ENCODE assay signal across 21 cellular contexts in the genomic region with DNA sequence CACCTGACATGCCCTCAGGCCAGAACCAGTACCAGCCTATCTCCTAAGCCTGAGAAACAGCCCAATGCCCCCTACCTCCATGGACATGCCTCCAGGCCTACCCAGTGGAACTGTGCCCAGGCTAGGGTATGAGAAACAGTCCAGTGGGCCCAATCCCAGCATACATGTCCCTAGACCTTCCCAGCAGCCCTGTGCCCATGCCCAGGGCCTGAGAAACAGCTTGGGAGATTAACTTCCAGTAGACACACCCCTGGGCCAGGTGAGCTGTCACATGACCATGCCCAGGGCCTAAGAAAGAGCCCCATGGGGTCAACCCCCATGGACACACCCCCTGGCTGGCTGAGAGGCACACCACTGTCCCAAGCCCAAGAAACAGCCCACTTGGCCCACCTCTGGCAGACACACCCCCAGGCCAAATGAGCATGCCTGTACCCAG.
DNase-seq lines count a peak whose midpoint lies in the region; ATAC-seq and TF ChIP-seq lines count a peak whose summit lies in the region.
"Had no signal": no experiment of that assay in that cellular context is flagged by ENCODE, and none has a peak within 500 bp of the region (broad histone marks: within the 10 kb centered on the region; RNA-seq: fewer than 3 reads in every experiment).

No MANE protein-coding gene starts in this region.

- H3K9me3 ChIP-seq in SK-N-SH = 0 out of 2 replicates have a peak, but pooled peaks cover 4% of the 10 kb centered on the region
- H3K9me3 ChIP-seq in upper lobe of right lung = peaks cover 20% of the 10 kb centered on the region

- H3K9me2 ChIP-seq in SK-N-SH = no peaks in the 10 kb centered on the region

- CTCF ChIA-PET in SK-N-SH (lab: Yijun Ruan, JAX) = interaction anchor here (1.1 kb wide), 1 partner anchor 748 kb away, joined by 3 read pairs; no protein-coding TSS in a partner anchor

- peak; percentile 41; the same call in 2 of the 3 replicates for ATAC-seq in SK-N-SH treated with all-trans-retinoic acid at 6 μM for 48 hours
- peak; percentile 39 for ATAC-seq in esophagus mucosa
- ATAC-seq in upper lobe of right lung = peak; percentile 40
- no peak for ATAC-seq in GM18502 (IDR thresholded peaks at IDR 0.05; ENCODE audit: poor library complexity, unreplicated experiment)
- ATAC-seq: GM12878, GM23338 had no signal

- peak overlapping the region in 1 of 2 experiments; percentile 10; a peak in 1 of 4 replicates for H3K4me3 ChIP-seq in SK-N-SH (ENCODE audit: low read depth in 2 of 2, low read length in 1 of 2)
- no peak overlapping the region for H3K4me3 ChIP-seq in upper lobe of right lung
- H3K4me3 ChIP-seq: GM12878, GM23338 had no signal

- H3K4me1 ChIP-seq in SK-N-SH (ENCODE audit: control insufficient read depth in 1 of 2, insufficient read depth in 2 of 2, low read depth in 1 of 2, low read length in 1 of 2) = peaks cover 0 to under 1% of the 10 kb centered on the region in 2 experiments; a peak in 1 of 4 replicates
- no peaks in the 10 kb centered on the region for H3K4me1 ChIP-seq in upper lobe of right lung
- H3K4me1 ChIP-seq: Caco-2 had no signal

- H3K27me3 Mint-ChIP-seq in activated T-helper 2 cell treated with anti-CD3 and anti-CD28 coated beads, Interferon-gamma antibody, Interleukin-2, Interleukin-4, amounts not matched to agents 10 μg/mL and 5 μg/mL and 100 μg/mL, durations not matched to agents 14 hours and 24 hours and 36 hours (ENCODE audit: low read depth) = no peaks in the 10 kb centered on the region
- H3K27me3 Mint-ChIP-seq: CD4-positive, alpha-beta T cell had no signal

- no peak overlapping the region for H3K4me2 ChIP-seq in SK-N-SH
- H3K4me2 ChIP-seq: GM23338 had no signal

- no peak overlapping the region for H2AFZ ChIP-seq in SK-N-SH (ENCODE audit: low read depth)
- H2AFZ ChIP-seq: GM23338 had no signal

- no peak overlapping the region for H3K27ac Mint-ChIP-seq in activated T-helper 2 cell treated with anti-CD3 and anti-CD28 coated beads, Interferon-gamma antibody, Interleukin-2, Interleukin-4, amounts not matched to agents 10 μg/mL and 5 μg/mL and 100 μg/mL, durations not matched to agents 14 hours and 24 hours and 36 hours
- H3K27ac Mint-ChIP-seq: CD4-positive, alpha-beta T cell; GM23338 had no signal

- H3K9ac ChIP-seq in SK-N-SH = no peak overlapping the region

- TF ChIP-seq RAD21 in SK-N-SH (IDR thresholded peaks at IDR 0.05; ENCODE audit: low read length) = no peak

- DNase-seq in SK-N-SH = no peak
- DNase-seq in islet precursor cell = peak; percentile 57
- DNase-seq in upper lobe of right lung = no peak
- DNase-seq in activated T-helper 2 cell treated with anti-CD3 and anti-CD28 coated beads, Interferon-gamma antibody, Interleukin-2, Interleukin-4, amounts not matched to agents 10 μg/mL and 5 μg/mL and 100 μg/mL, durations not matched to agents 14 hours and 24 hours and 36 hours (ENCODE audit: low spot score) = no peak
- DNase-seq in DMS 273 (lab: John Stamatoyannopoulos, UW; ENCODE audit: unreplicated experiment) = no peak
- DNase-seq: CD4-positive, alpha-beta T cell; EL; HCEC 1CT; KBM-7; NCI-H1105; NCI-H1694; NCI-H2081 treated with DMSO at 0.1 percent for 48 hours; NCI-H748 treated with DMSO at 0.1 percent for 48 hours; SHP77 treated with DMSO at 0.1 percent for 48 hours had no signal

- peaks cover 27% of the 10 kb centered on the region for H3K9me3 Mint-ChIP-seq in activated T-helper 2 cell treated with anti-CD3 and anti-CD28 coated beads, Interferon-gamma antibody, Interleukin-2, Interleukin-4, amounts not matched to agents 10 μg/mL and 5 μg/mL and 100 μg/mL, durations not matched to agents 14 hours and 24 hours and 36 hours

- H3K27me3 ChIP-seq in SK-N-SH (ENCODE audit: insufficient read depth) = no peaks in the 10 kb centered on the region
- no peaks in the 10 kb centered on the region for H3K27me3 ChIP-seq in upper lobe of right lung

- peaks cover 13% of the 10 kb centered on the region for H3K36me3 Mint-ChIP-seq in activated T-helper 2 cell treated with anti-CD3 and anti-CD28 coated beads, Interferon-gamma antibody, Interleukin-2, Interleukin-4, amounts not matched to agents 10 μg/mL and 5 μg/mL and 100 μg/mL, durations not matched to agents 14 hours and 24 hours and 36 hours (ENCODE audit: low read depth)

- H3K36me3 ChIP-seq in SK-N-SH (replicated peaks in 1 of 2; ENCODE audit: control insufficient read depth in 1 of 2, insufficient read depth in 2 of 2, low read length in 1 of 2) (peaks cover 46 to 57% of the 10 kb centered on the region in 2 experiments), upper lobe of right lung (peaks cover 25% of the 10 kb centered on the region)

- no peak overlapping the region for H3K27ac ChIP-seq in SK-N-SH (ENCODE audit: low read depth in 2 of 2, low read length in 1 of 2)
- no peak overlapping the region for H3K27ac ChIP-seq in upper lobe of right lung
- H3K27ac ChIP-seq: 22Rv1 had no signal

- peaks cover 2% of the 10 kb centered on the region for H3K4me1 Mint-ChIP-seq in activated T-helper 2 cell treated with anti-CD3 and anti-CD28 coated beads, Interferon-gamma antibody, Interleukin-2, Interleukin-4, amounts not matched to agents 10 μg/mL and 5 μg/mL and 100 μg/mL, durations not matched to agents 14 hours and 24 hours and 36 hours (ENCODE audit: low read depth)
- H3K4me1 Mint-ChIP-seq: GM23338 had no signal

- intact Hi-C loops in upper lobe of right lung (cut with DNase I) = no loop called here
- intact Hi-C loops in activated T-helper 2 cell treated with anti-CD3 and anti-CD28 coated beads, Interferon-gamma antibody, Interleukin-2, Interleukin-4, amounts not matched to agents 10 μg/mL and 5 μg/mL and 100 μg/mL, durations not matched to agents 14 hours and 24 hours and 36 hours (cut with micrococcal nuclease) = no loop called here

- peaks cover 47% of the 10 kb centered on the region for H3F3A ChIP-seq in SK-N-SH (replicated peaks; ENCODE audit: insufficient read depth)

- H3K79me2 ChIP-seq in SK-N-SH (ENCODE audit: insufficient read depth) = no peaks in the 10 kb centered on the region

- no peak for TF ChIP-seq EP300 in SK-N-SH (IDR thresholded peaks at IDR 0.05; ENCODE audit: borderline replicate concordance in 1 of 2, low read depth in 1 of 2, low read length in 1 of 2)

- TF ChIP-seq CTCF in SK-N-SH (IDR thresholded peaks at IDR 0.05) = no peak
- TF ChIP-seq CTCF in upper lobe of right lung (IDR thresholded peaks at IDR 0.05) = no peak

- POLR2A ChIA-PET in SK-N-SH (lab: Yijun Ruan, JAX) = no interaction called here

- H4K20me1 ChIP-seq in SK-N-SH (ENCODE audit: insufficient read depth) = no peaks in the 10 kb centered on the region

- H3K4me3 Mint-ChIP-seq in activated T-helper 2 cell treated with anti-CD3 and anti-CD28 coated beads, Interferon-gamma antibody, Interleukin-2, Interleukin-4, amounts not matched to agents 10 μg/mL and 5 μg/mL and 100 μg/mL, durations not matched to agents 14 hours and 24 hours and 36 hours (ENCODE audit: low read depth) = no peak overlapping the region
- H3K4me3 Mint-ChIP-seq: CD4-positive, alpha-beta T cell; GM23338 had no signal

TF ChIP-seq in SK-N-SH treated with all-trans-retinoic acid at 6 μM for 48 hours, 23 proteins besides CTCF, POLR2A, EP300 and RAD21 (continues in another document):
- no peak for TF ChIP-seq ESRRG (CRISPR knock-in tag; IDR thresholded peaks at IDR 0.05)
- TF ChIP-seq OSR1 (CRISPR knock-in tag; IDR thresholded peaks at IDR 0.05) = no peak
- TF ChIP-seq RARB (CRISPR knock-in tag; IDR thresholded peaks at IDR 0.05) = no peak
- no peak for TF ChIP-seq ZNF565 (CRISPR knock-in tag; conservative IDR thresholded peaks at IDR 0.05; ENCODE audit: low read depth)

TF ChIP-seq in SK-N-SH, 30 proteins besides CTCF, POLR2A, EP300 and RAD21:
- TF ChIP-seq RFX5 (IDR thresholded peaks at IDR 0.05; ENCODE audit: low read length) (no peak), TAF1 (IDR thresholded peaks at IDR 0.05; ENCODE audit: borderline replicate concordance, low read depth, low read length) (no peak)
